15 cellular contexts compared by ENCODE assay signal in the genomic region with DNA sequence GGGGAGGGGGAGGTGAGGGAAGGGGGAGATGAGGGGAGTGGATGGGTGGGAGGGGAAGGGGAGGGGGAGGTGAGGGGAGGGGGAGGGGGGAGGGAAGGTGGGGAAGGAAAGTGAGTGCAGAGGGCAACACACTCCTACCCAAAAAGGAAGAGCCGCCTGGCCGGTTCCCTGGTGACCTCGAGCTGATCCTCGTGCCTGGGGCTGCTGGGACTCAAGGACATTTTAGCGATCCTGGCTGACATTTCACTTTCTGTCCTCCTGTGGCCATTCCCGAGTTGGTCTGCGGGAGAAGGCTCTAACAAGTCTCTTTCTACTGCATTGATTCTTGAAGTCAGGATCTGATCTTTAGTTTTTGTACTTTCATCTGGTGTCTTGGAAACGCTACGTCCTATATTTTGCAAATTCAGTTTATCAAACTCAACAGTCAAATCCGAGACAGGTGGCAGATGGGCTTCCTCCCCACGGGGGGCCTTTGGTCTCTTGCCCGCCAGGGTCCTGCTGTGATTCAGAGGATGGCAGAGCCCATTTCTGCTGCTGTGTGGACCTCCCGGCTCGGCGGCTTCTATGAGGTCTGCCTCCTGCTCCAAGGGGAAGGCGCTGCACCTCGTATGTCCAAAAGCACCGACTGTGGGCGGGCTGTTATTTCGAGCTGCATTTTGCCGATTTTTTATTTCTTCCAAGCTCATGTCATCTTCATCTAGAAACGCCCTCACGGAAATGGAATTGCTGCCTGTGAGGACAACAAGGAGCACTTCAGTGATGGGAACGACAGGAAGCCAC. TPM values are rescaled to one million over a fixed set of nuclear protein-coding genes. Genes with fewer than 3 reads are reported as not detected.
DNase-seq lines count a peak whose midpoint lies in the region; ATAC-seq lines count a peak whose summit lies in the region.
"Had no signal": no experiment of that assay in that cellular context is flagged by ENCODE, and none has a peak within 500 bp of the region (broad histone marks: within the 10 kb centered on the region; RNA-seq: fewer than 3 reads in every experiment).

No MANE protein-coding gene starts in this region.

- no peaks in the 10 kb centered on the region for H3K9me3 ChIP-seq in T-helper 17 cell (ENCODE audit: control insufficient read depth, low read length, poor library complexity, severe bottlenecking)
- H3K9me3 ChIP-seq in MG63 = no peaks in the 10 kb centered on the region
- H3K9me3 ChIP-seq: right lobe of liver had no signal

- H3K27ac Mint-ChIP-seq in T-helper 17 cell = peak overlapping the region; percentile 56
- H3K27ac Mint-ChIP-seq: CD4-positive, alpha-beta T cell; IgD-negative memory B cell had no signal

- H3K27me3 Mint-ChIP-seq in T-helper 17 cell = no peaks in the 10 kb centered on the region
- H3K27me3 Mint-ChIP-seq: CD4-positive, alpha-beta T cell; IgD-negative memory B cell had no signal

- H3K4me3 ChIP-seq in H7 (ENCODE audit: insufficient read depth, low read depth, low read length) = no peak overlapping the region
- no peak overlapping the region for H3K4me3 ChIP-seq in MG63
- H3K4me3 ChIP-seq: right lobe of liver had no signal

- H3K27me3 ChIP-seq in H7 (ENCODE audit: control insufficient read depth, insufficient read depth, low read length) (no peaks in the 10 kb centered on the region), MG63 (no peaks in the 10 kb centered on the region)
- H3K27me3 ChIP-seq: right lobe of liver had no signal

- H3K36me3 ChIP-seq in H7 (replicated peaks; ENCODE audit: control insufficient read depth, insufficient read depth, low read length) (peaks cover 45% of the 10 kb centered on the region), MG63 (peaks cover 77% of the 10 kb centered on the region)

- peaks cover 9% of the 10 kb centered on the region for H3K36me3 Mint-ChIP-seq in T-helper 17 cell (ENCODE audit: low read depth)

- ATAC-seq in T-helper 17 cell = no peak
- ATAC-seq: activated T-cell treated with anti-CD3 and anti-CD28 coated beads, Interleukin-2, amount 50 U/mL, for 4 hours had no signal

- peaks cover 10% of the 10 kb centered on the region for H3K4me1 Mint-ChIP-seq in T-helper 17 cell

- DNase-seq in DMS 273 (lab: John Stamatoyannopoulos, UW; ENCODE audit: unreplicated experiment) (peak; percentile 84), H7 (peak; percentile 60), T-helper 17 cell (no peak), hepatic stellate cell (ENCODE audit: low spot score) (peak; percentile 41), NOMO-1 treated with dmso at 0.1 percent for 144 hours (lab: John Stamatoyannopoulos, UW; ENCODE audit: unreplicated experiment) (no peak), MG63 (no peak), ecto neural progenitor cell (ENCODE audit: low spot score) (no peak)
- no peak for DNase-seq in activated effector memory CD4-positive, alpha-beta T cell treated with Interleukin-2 at 50 U/mL for 16 hours
- DNase-seq: activated T-cell treated with anti-CD3 and anti-CD28 coated beads, Interleukin-2, amount 50 U/mL, for 4 hours; CD4-positive, alpha-beta T cell; immature natural killer cell; NCI-H2107; RPMI8226 had no signal

- no peak overlapping the region for H3K4me3 Mint-ChIP-seq in T-helper 17 cell
- H3K4me3 Mint-ChIP-seq: activated T-cell treated with anti-CD3 and anti-CD28 coated beads, Interleukin-2, amount 50 U/mL, for 4 hours; CD4-positive, alpha-beta T cell; immature natural killer cell had no signal

RNA-seq across cellular contexts. Expression of gene PGAM5, which starts 19.1 kb away (rescaled TPM):
- total RNA-seq in H7 (2014; rRNA removed; shearing (Covaris generic)) = 125 and 161 TPM in 2 replicates
- 10 to 100 TPM; 19.6 to 23.8 TPM for total RNA-seq in T-helper 17 cell
- 137 and 151 TPM in 2 replicates for total RNA-seq in MG63 (2014; rRNA removed; shearing (Covaris generic); ENCODE audit: low replicate concordance)

RNA-seq across cellular contexts. Expression of gene ANKLE2, which starts 31.9 kb away (rescaled TPM):
- total RNA-seq in H7 (2014; rRNA removed; shearing (Covaris generic)) = 41.5 and 51.4 TPM in 2 replicates
- total RNA-seq in T-helper 17 cell = 10 to 100 TPM; 82.4 to 84.2 TPM
- 63.0 and 75.7 TPM in 2 replicates for total RNA-seq in MG63 (2014; rRNA removed; shearing (Covaris generic); ENCODE audit: low replicate concordance)

RNA-seq across cellular contexts. Expression of gene PXMP2, which starts 42.3 kb away (rescaled TPM):
- 18.0 and 29.9 TPM in 2 replicates for total RNA-seq in H7 (2014; rRNA removed; shearing (Covaris generic))
- 1 to 10 TPM; 3.0 to 3.1 TPM for total RNA-seq in T-helper 17 cell
- 130 and 145 TPM in 2 replicates for total RNA-seq in MG63 (2014; rRNA removed; shearing (Covaris generic); ENCODE audit: low replicate concordance)

RNA-seq across cellular contexts. Expression of gene POLE, which starts 42.6 kb away (rescaled TPM):
- total RNA-seq in H7 (2014; rRNA removed; shearing (Covaris generic)) = 54.0 and 55.1 TPM in 2 replicates
- 10 to 100 TPM; 50.4 to 54.7 TPM for total RNA-seq in T-helper 17 cell
- total RNA-seq in MG63 (2014; rRNA removed; shearing (Covaris generic); ENCODE audit: low replicate concordance) = 18.8 and 47.9 TPM in 2 replicates

Comparison
In these comparisons a context has a peak if more than half of its experiments do, and no peak if none do; other contexts are left out.
1. DNase-seq: peak in DMS 273 (single experiment), H7 (single experiment) and hepatic stellate cell (single experiment); none in T-helper 17 cell (0 of 3), NOMO-1 treated with dmso at 0.1 percent for 144 hours (single experiment), MG63 (single experiment), activated effector memory CD4-positive, alpha-beta T cell treated with Interleukin-2 at 50 U/mL for 16 hours (single experiment) and ecto neural progenitor cell (single experiment).